Comparison of ENCODE assay signal across 8 cellular contexts in genomic region chr17:45261577-45262515, GRCh38. TPM values are rescaled to one million over a fixed set of nuclear protein-coding genes. Genes with fewer than 3 reads are reported as not detected.
A peak's percentile ranks its signal among the peaks of the same experiment; 100 is the strongest.
DNase-seq lines count a peak whose midpoint lies in the region; ATAC-seq and TF ChIP-seq lines count a peak whose summit lies in the region.

Gene SPATA32, minus strand, starts transcription at chr17:45262094. Its CDS starts 78 bp downstream, at chr17:45262016.

- no peaks in the 10 kb centered on the region for H3K9me2 ChIP-seq in Karpas-422 (replicated peaks; ENCODE audit: insufficient read depth, low read length)

- H3K36me3 Mint-ChIP-seq in naive thymus-derived CD8-positive, alpha-beta T cell: peaks cover 0 to 28% (median 0%) of the 10 kb centered on the region in 3 donors

- no peak within 1 kb of the TSS for H3K27ac ChIP-seq in Karpas-422 (ENCODE audit: low read length)

- peaks cover 25 to 45% (median 38%) of the 10 kb centered on the region in 4 donors for H3K4me1 Mint-ChIP-seq in naive thymus-derived CD8-positive, alpha-beta T cell

- no peaks in the 10 kb centered on the region for H3K9me3 ChIP-seq in Karpas-422 (ENCODE audit: low read length)

- peak within 1 kb of the TSS; percentile 26 for H3K4me3 ChIP-seq in BJ (ENCODE audit: low read depth, low read length)
- no peak within 1 kb of the TSS for H3K4me3 ChIP-seq in Karpas-422 (ENCODE audit: low read length)

- H3K27ac Mint-ChIP-seq in naive thymus-derived CD8-positive, alpha-beta T cell: peak within 1 kb of the TSS; percentile 49 to 93 (median 88)

- no peaks in the 10 kb centered on the region for H3K27me3 Mint-ChIP-seq in naive thymus-derived CD8-positive, alpha-beta T cell

- H3K36me3 ChIP-seq in BJ (ENCODE audit: control insufficient read depth, insufficient read depth, low read length): peaks cover 27% of the 10 kb centered on the region
- H3K36me3 ChIP-seq in Karpas-422 (ENCODE audit: insufficient read depth, low read length): peaks cover 7% of the 10 kb centered on the region

- peak within 1 kb of the TSS; percentile 78 to 91 (median 84) for H3K4me3 Mint-ChIP-seq in naive thymus-derived CD8-positive, alpha-beta T cell

- H3K9ac ChIP-seq in Karpas-422 (ENCODE audit: low read length): no peak within 1 kb of the TSS

- H2AFZ ChIP-seq in Karpas-422 (ENCODE audit: low read length): no peak within 1 kb of the TSS

- H3K4me1 ChIP-seq in Karpas-422 (ENCODE audit: low read length): peaks cover 5% of the 10 kb centered on the region; the same call in 1 of the 2 replicates

- no peak within 1 kb of the TSS for H3K4me2 ChIP-seq in Karpas-422 (ENCODE audit: low read depth, low read length, poor library complexity, severe bottlenecking)

- peak; percentile 59 for ATAC-seq in HG03135 (IDR thresholded peaks at IDR 0.05; ENCODE audit: unreplicated experiment)
- ATAC-seq in naive thymus-derived CD8-positive, alpha-beta T cell: peak; percentile 86

- H3K9me3 Mint-ChIP-seq in naive thymus-derived CD8-positive, alpha-beta T cell: no peaks in the 10 kb centered on the region

- H4K20me1 ChIP-seq in Karpas-422 (ENCODE audit: insufficient read depth, low read depth, low read length): no peaks in the 10 kb centered on the region; the same call in 1 of the 2 replicates

- CTCF ChIA-PET in BJ (lab: Yijun Ruan, JAX): interaction anchor here (0.8 to 1.4 kb wide), 2 partner anchors 13 to 15 kb away, joined by 3 to 4 read pairs; no protein-coding TSS in a partner anchor

- H3K27me3 ChIP-seq in BJ (ENCODE audit: control insufficient read depth, insufficient read depth, low read length): no peaks in the 10 kb centered on the region
- H3K27me3 ChIP-seq in Karpas-422 (ENCODE audit: low read length): no peaks in the 10 kb centered on the region

- POLR2A ChIA-PET in BJ (lab: Charles Lee): no interaction called here
- POLR2A ChIA-PET in naive thymus-derived CD8-positive, alpha-beta T cell (lab: Charles Lee): interaction anchor here (0.6 to 47.5 kb wide), 7 partner anchors 10 to 54 kb away, joined by 3 to 1514 read pairs (median 5); partner anchors contain the start of gene FMNL1

- no peaks in the 10 kb centered on the region for H3K79me2 ChIP-seq in Karpas-422 (ENCODE audit: low read length)

- TF ChIP-seq POLR2A in erythroblast (IDR thresholded peaks at IDR 0.05; ENCODE audit: low read length): peak; percentile 31

- DNase-seq in BJ (ENCODE audit: low read depth) (no peak), activated T-cell treated with anti-CD3 and anti-CD28 coated beads for 1 hour (ENCODE audit: low read depth) (peak; percentile 60), erythroblast (lab: John Stamatoyannopoulos, UW) (peak; percentile 42 to 51), Karpas-422 (no peak), 8988T (no peak)
- DNase-seq in naive thymus-derived CD8-positive, alpha-beta T cell: peak; percentile 59 to 87 (median 70)
- DNase-seq in stimulated activated naive CD4-positive, alpha-beta T cell (lab: John Stamatoyannopoulos, UW): peak; percentile 40 to 66 (median 61)

- TF ChIP-seq CTCF in BJ (IDR thresholded peaks at IDR 0.05; ENCODE audit: insufficient read depth, low read depth, low read length): no peak

RNA-seq across cellular contexts. Expression of gene SPATA32, which starts in this region (rescaled TPM):
- not detected in 2 replicates for polyA plus RNA-seq in BJ (2011; rRNA removed)
- polyA minus RNA-seq in BJ (2011; rRNA and poly(A)+ RNA removed): not detected in 2 replicates
- total RNA-seq in naive thymus-derived CD8-positive, alpha-beta T cell: under 1 TPM; 0.47 to 0.75 TPM
- under 1 TPM; 0.30 to 0.81 (median 0.44) TPM for polyA plus RNA-seq in naive thymus-derived CD8-positive, alpha-beta T cell
- not detected in 2 replicates for total RNA-seq in Karpas-422 (2014; rRNA removed; shearing (Covaris generic); ENCODE audit: low replicate concordance)

Comparison
In these comparisons a context has a peak if more than half of its experiments do, and no peak if none do; other contexts are left out.
1. Peak in DNase-seq and ATAC-seq in naive thymus-derived CD8-positive, alpha-beta T cell; RNA of the gene not detected or under 1 TPM.
2. DNase-seq: peak in activated T-cell treated with anti-CD3 and anti-CD28 coated beads for 1 hour (single experiment), erythroblast (2 of 2) and stimulated activated naive CD4-positive, alpha-beta T cell (6 of 6); none in BJ (single experiment), Karpas-422 (single experiment) and 8988T (single experiment).